In the genomic region with DNA sequence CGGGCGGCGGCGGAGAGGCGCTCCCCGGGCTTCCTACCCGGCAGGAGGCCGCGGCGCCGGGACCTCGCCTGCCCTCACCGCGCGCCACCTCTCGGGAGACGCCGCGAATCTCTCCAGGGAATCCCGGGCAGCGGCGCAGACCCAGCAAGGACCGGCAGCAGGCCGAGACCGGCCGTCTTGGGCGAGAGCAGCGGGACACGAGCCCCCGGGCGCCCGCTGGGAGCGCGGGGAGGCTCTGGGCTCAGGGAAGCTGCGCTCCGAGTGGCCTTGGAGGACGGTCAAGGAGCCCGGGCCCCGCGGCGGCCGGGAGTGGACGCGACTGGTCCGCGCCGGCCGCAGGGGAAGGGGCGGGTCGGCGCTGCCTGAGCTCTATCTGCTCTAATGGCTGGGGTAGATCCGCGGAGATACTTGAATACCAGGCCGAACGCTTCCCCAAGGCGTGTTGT, we compare ENCODE assay signal across 8 cellular contexts. TPM values are rescaled to one million over a fixed set of nuclear protein-coding genes. Genes with fewer than 3 reads are reported as not detected.
DNase-seq lines count a peak whose midpoint lies in the region; ATAC-seq lines count a peak whose summit lies in the region.

No MANE protein-coding gene starts in this region.

- peaks cover 0 to 10% of the 10 kb centered on the region in 2 donors for H3K36me3 Mint-ChIP-seq in activated naive CD4-positive, alpha-beta T cell treated with anti-CD3 and anti-CD28 coated beads, Interleukin-2, amount 50 U/mL, for 72 hours
- H3K36me3 Mint-ChIP-seq in immature natural killer cell, result no peaks in the 10 kb centered on the region

- ATAC-seq in HG02938 (IDR thresholded peaks at IDR 0.05; ENCODE audit: unreplicated experiment), result peak; percentile 25
- peak; percentile 49 to 57 for ATAC-seq in activated naive CD4-positive, alpha-beta T cell treated with anti-CD3 and anti-CD28 coated beads, Interleukin-2, amount 50 U/mL, for 72 hours
- peak; percentile 44 for ATAC-seq in stimulated activated naive CD8-positive, alpha-beta T cell treated with anti-CD3 and anti-CD28 coated beads, Interleukin-15, amount 100 ng/mL, for 72 hours

- peaks cover 21 to 40% (median 25%) of the 10 kb centered on the region in 3 donors for H3K27me3 Mint-ChIP-seq in immature natural killer cell (ENCODE audit: low read depth in 3 of 3)
- H3K27me3 Mint-ChIP-seq in stimulated activated naive CD8-positive, alpha-beta T cell treated with anti-CD3 and anti-CD28 coated beads, Interleukin-15, amount 100 ng/mL, for 72 hours, result peaks cover 88% of the 10 kb centered on the region

- peaks cover 6 to 12% of the 10 kb centered on the region in 2 donors for H3K4me1 Mint-ChIP-seq in immature natural killer cell
- H3K4me1 Mint-ChIP-seq in stimulated activated naive CD8-positive, alpha-beta T cell treated with anti-CD3 and anti-CD28 coated beads, Interleukin-15, amount 100 ng/mL, for 72 hours, result peaks cover 15% of the 10 kb centered on the region

- peak overlapping the region; percentile 33 to 79 (median 77) for H3K4me3 Mint-ChIP-seq in immature natural killer cell
- H3K4me3 Mint-ChIP-seq in stimulated activated naive CD8-positive, alpha-beta T cell treated with anti-CD3 and anti-CD28 coated beads, Interleukin-15, amount 100 ng/mL, for 72 hours, result peak overlapping the region; percentile 79 to 81

- DNase-seq in NCI-H2029 (lab: John Stamatoyannopoulos, UW) (peak; percentile 20), NCI-H2029 treated with DMSO at 0.1 percent for 48 hours (lab: John Stamatoyannopoulos, UW) (no peak), immature natural killer cell (no peak), SK-N-DZ (ENCODE audit: low spot score) (no peak), NCI-H226 (no peak)
- DNase-seq in activated naive CD4-positive, alpha-beta T cell treated with anti-CD3 and anti-CD28 coated beads, Interleukin-2, amount 50 U/mL, for 72 hours (ENCODE audit: low spot score in 2 of 2), result no peak
- DNase-seq in stimulated activated naive CD8-positive, alpha-beta T cell treated with anti-CD3 and anti-CD28 coated beads, Interleukin-15, amount 100 ng/mL, for 72 hours, result no peak

- no peaks in the 10 kb centered on the region for H3K9me3 Mint-ChIP-seq in activated naive CD4-positive, alpha-beta T cell treated with anti-CD3 and anti-CD28 coated beads, Interleukin-2, amount 50 U/mL, for 72 hours
- H3K9me3 Mint-ChIP-seq in immature natural killer cell, result peaks cover 0 to 6% (median 0%) of the 10 kb centered on the region in 6 donors
- no peaks in the 10 kb centered on the region for H3K9me3 Mint-ChIP-seq in stimulated activated naive CD8-positive, alpha-beta T cell treated with anti-CD3 and anti-CD28 coated beads, Interleukin-15, amount 100 ng/mL, for 72 hours

- H3K27ac Mint-ChIP-seq in activated naive CD4-positive, alpha-beta T cell treated with anti-CD3 and anti-CD28 coated beads, Interleukin-2, amount 50 U/mL, for 72 hours, result no peak overlapping the region
- no peak overlapping the region for H3K27ac Mint-ChIP-seq in immature natural killer cell
- no peak overlapping the region for H3K27ac Mint-ChIP-seq in stimulated activated naive CD8-positive, alpha-beta T cell treated with anti-CD3 and anti-CD28 coated beads, Interleukin-15, amount 100 ng/mL, for 72 hours

RNA-seq across cellular contexts. Expression of gene CDX2, which starts 14.7 kb away (rescaled TPM):
- not detected for total RNA-seq in activated naive CD4-positive, alpha-beta T cell treated with anti-CD3 and anti-CD28 coated beads, Interleukin-2, amount 50 U/mL, for 72 hours
- not detected for polyA plus RNA-seq in immature natural killer cell
- polyA plus RNA-seq in SK-N-DZ (2014; cell fraction: cytosol; rRNA removed), result not detected in 2 replicates
- not detected in 2 replicates for polyA plus RNA-seq in SK-N-DZ (2014; cell fraction: nucleus; rRNA removed)

RNA-seq across cellular contexts. Expression of gene URAD, which starts 34.1 kb away (rescaled TPM):
- not detected for total RNA-seq in activated naive CD4-positive, alpha-beta T cell treated with anti-CD3 and anti-CD28 coated beads, Interleukin-2, amount 50 U/mL, for 72 hours
- polyA plus RNA-seq in immature natural killer cell, result not detected
- polyA plus RNA-seq in SK-N-DZ (2014; cell fraction: cytosol; rRNA removed), result not detected in 2 replicates
- polyA plus RNA-seq in SK-N-DZ (2014; cell fraction: nucleus; rRNA removed), result not detected in 2 replicates

RNA-seq across cellular contexts. Expression of gene PDX1, which starts 34.6 kb away (rescaled TPM):
- not detected for total RNA-seq in activated naive CD4-positive, alpha-beta T cell treated with anti-CD3 and anti-CD28 coated beads, Interleukin-2, amount 50 U/mL, for 72 hours
- polyA plus RNA-seq in immature natural killer cell, result not detected
- polyA plus RNA-seq in SK-N-DZ (2014; cell fraction: cytosol; rRNA removed), result not detected in 2 replicates
- not detected in 2 replicates for polyA plus RNA-seq in SK-N-DZ (2014; cell fraction: nucleus; rRNA removed)
